13 cellular contexts compared by ENCODE assay signal in genomic region chr6:105164418-105164817, GRCh38. TPM values are rescaled to one million over a fixed set of nuclear protein-coding genes. Genes with fewer than 3 reads are reported as not detected.
A peak's percentile ranks its signal among the peaks of the same experiment; 100 is the strongest.
DNase-seq lines count a peak whose midpoint lies in the region; TF ChIP-seq lines count a peak whose summit lies in the region.
"Had no signal": no experiment of that assay in that cellular context is flagged by ENCODE, and none has a peak within 500 bp of the region (broad histone marks: within the 10 kb centered on the region; RNA-seq: fewer than 3 reads in every experiment).

No MANE protein-coding gene starts in this region.

- H3K4me3 ChIP-seq in epithelial cell of esophagus (ENCODE audit: low read length), result no peak overlapping the region
- H3K4me3 ChIP-seq in effector memory CD4-positive, alpha-beta T cell (ENCODE audit: insufficient read depth, low read depth, low read length, poor library complexity, severe bottlenecking), result no peak overlapping the region

- peak; percentile 17 for DNase-seq in GM04504 (ENCODE audit: low read depth)
- peak; percentile 65 for DNase-seq in NCI-H510A treated with DMSO at 0.1 percent for 48 hours (lab: John Stamatoyannopoulos, UW)
- DNase-seq in epithelial cell of esophagus (ENCODE audit: low read depth), result peak; percentile 88
- peak; percentile 100 for DNase-seq in myocyte (ENCODE audit: low read depth)
- DNase-seq in MV-4-11 (lab: John Stamatoyannopoulos, UW), result no peak
- DNase-seq in stimulated activated CD8-positive, alpha-beta memory T cell treated with anti-CD3 and anti-CD28 coated beads, Interleukin-4, amount 100 ng/mL, for 48 hours, result no peak
- DNase-seq in stimulated activated naive CD4-positive, alpha-beta T cell treated with Interleukin-2 at 50 U/mL for 16 hours (lab: John Stamatoyannopoulos, UW), result no peak
- DNase-seq in effector memory CD4-positive, alpha-beta T cell, result no peak
- DNase-seq: activated CD4-positive, CD25-positive, alpha-beta regulatory T cell treated with anti-CD3 and anti-CD28 coated beads, Interleukin-2, amount 50 U/mL, for 72 hours; activated effector memory CD4-positive, alpha-beta T cell treated with anti-CD3 and anti-CD28 coated beads, Interleukin-2, amount 50 U/mL, for 16 hours; DMS79 treated with DMSO at 0.1 percent for 48 hours; OCI-M1 had no signal

- H3K9me3 ChIP-seq in effector memory CD4-positive, alpha-beta T cell (ENCODE audit: control insufficient read depth, low read length), result no peaks in the 10 kb centered on the region

- no peak overlapping the region for H3K27ac ChIP-seq in effector memory CD4-positive, alpha-beta T cell (ENCODE audit: insufficient read depth, low read length, poor library complexity, severe bottlenecking)

- no peaks in the 10 kb centered on the region for H3K27me3 ChIP-seq in effector memory CD4-positive, alpha-beta T cell (replicated peaks; ENCODE audit: control insufficient read depth, insufficient read depth, low read length, poor library complexity, severe bottlenecking)

- no peaks in the 10 kb centered on the region for H3K36me3 ChIP-seq in effector memory CD4-positive, alpha-beta T cell (ENCODE audit: control insufficient read depth, insufficient read depth, low read length)

- H3K4me1 ChIP-seq in effector memory CD4-positive, alpha-beta T cell (ENCODE audit: control insufficient read depth, insufficient read depth, low read length, poor library complexity, severe bottlenecking), result no peaks in the 10 kb centered on the region

- TF ChIP-seq CTCF in epithelial cell of esophagus (IDR thresholded peaks at IDR 0.05; ENCODE audit: insufficient read depth, low read depth, low read length, missing control alignments), result no peak

RNA-seq across cellular contexts. Expression of gene POPDC3, which starts 15.4 kb away (rescaled TPM):
- total RNA-seq in myocyte, result 98.0 and 129 TPM in 2 replicates
- 27.8 TPM for polyA plus RNA-seq in myocyte (2012)
- polyA plus RNA-seq: neural cell had no signal

Comparison
In these comparisons a context has a peak if more than half of its experiments do, and no peak if none do; other contexts are left out.
1. DNase-seq: peak in GM04504 (single experiment), NCI-H510A treated with DMSO at 0.1 percent for 48 hours (single experiment), epithelial cell of esophagus (single experiment) and myocyte (single experiment); none in MV-4-11 (single experiment), stimulated activated CD8-positive, alpha-beta memory T cell treated with anti-CD3 and anti-CD28 coated beads, Interleukin-4, amount 100 ng/mL, for 48 hours (single experiment), stimulated activated naive CD4-positive, alpha-beta T cell treated with Interleukin-2 at 50 U/mL for 16 hours (single experiment) and effector memory CD4-positive, alpha-beta T cell (0 of 3).